Comparison of ENCODE assay signal across 2 cellular contexts in the genomic region with DNA sequence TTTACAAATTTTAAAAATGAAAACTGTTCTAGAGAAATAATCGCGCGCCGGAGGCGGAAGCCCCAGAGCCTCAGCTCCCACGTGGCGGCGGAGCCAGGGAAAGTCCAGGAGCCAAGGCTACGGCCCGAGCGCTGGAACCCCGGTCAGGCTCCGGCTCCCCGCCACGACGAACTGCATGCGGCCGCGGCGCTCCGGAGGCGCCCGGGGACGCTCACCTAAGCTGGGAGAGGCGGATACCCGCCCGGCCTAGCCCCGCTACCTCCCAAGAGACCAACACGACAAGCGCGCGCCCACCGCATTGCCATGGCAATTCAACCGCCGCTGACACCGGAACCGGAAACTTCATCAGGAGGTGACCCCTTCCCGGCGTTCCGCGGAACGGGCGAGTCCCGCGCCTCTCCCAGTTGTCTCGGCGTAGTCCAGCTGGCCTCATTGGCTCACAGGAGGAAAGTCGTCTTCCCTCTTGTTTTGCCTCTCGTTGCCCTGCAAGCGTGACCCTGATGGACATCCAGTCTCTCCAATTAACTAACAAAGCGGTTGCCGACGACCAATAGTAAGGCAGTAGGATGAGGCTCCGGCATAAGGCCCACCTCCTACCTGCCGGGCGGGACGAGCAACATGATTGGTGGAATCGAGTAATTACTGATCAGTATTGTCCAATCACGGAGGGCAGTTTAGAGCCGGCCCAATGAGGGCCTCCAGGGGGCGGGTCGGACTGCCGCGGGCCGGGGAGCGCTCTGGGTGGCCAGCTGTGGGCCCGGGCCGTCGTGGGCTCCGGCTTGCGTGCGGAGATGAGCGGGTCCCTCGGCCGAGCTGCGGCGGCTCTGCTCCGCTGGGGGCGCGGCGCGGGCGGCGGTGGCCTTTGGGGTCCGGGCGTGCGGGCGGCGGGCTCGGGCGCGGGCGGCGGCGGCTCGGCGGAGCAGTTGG.
TF ChIP-seq lines count a peak whose summit lies in the region.

A gene (plus strand): TSS at position 752 of the 927 bp plus-strand sequence. CDS start 40 bp downstream, at position 792.

TF ChIP-seq in HCT116, 20 proteins besides CTCF, POLR2A, EP300 and RAD21 (continued from another document):
- TF ChIP-seq, protein P1, sequence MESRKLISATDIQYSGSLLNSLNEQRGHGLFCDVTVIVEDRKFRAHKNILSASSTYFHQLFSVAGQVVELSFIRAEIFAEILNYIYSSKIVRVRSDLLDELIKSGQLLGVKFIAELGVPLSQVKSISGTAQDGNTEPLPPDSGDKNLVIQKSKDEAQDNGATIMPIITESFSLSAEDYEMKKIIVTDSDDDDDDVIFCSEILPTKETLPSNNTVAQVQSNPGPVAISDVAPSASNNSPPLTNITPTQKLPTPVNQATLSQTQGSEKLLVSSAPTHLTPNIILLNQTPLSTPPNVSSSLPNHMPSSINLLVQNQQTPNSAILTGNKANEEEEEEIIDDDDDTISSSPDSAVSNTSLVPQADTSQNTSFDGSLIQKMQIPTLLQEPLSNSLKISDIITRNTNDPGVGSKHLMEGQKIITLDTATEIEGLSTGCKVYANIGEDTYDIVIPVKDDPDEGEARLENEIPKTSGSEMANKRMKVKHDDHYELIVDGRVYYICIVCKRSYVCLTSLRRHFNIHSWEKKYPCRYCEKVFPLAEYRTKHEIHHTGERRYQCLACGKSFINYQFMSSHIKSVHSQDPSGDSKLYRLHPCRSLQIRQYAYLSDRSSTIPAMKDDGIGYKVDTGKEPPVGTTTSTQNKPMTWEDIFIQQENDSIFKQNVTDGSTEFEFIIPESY (IDR thresholded peaks at IDR 0.05; ENCODE audit: extremely low read depth, insufficient replicate concordance, low read length), result peak; percentile 33
- TF ChIP-seq JUND (IDR thresholded peaks at IDR 0.05) (no peak), POLR2AphosphoS5 (IDR thresholded peaks at IDR 0.05; ENCODE audit: low read depth, low read length) (peak; percentile 57), TCF7L2 (IDR thresholded peaks at IDR 0.05; ENCODE audit: borderline replicate concordance, extremely low read depth, insufficient read depth, insufficient read length) (peak; percentile 24), YY1 (IDR thresholded peaks at IDR 0.05; ENCODE audit: extremely low read depth, insufficient replicate concordance, low read depth, low read length) (peak; percentile 33), CEBPB (IDR thresholded peaks at IDR 0.05; ENCODE audit: low read depth) (no peak), ZNF274 (IDR thresholded peaks at IDR 0.05; ENCODE audit: low read depth, low read length) (no peak), EGR1 (IDR thresholded peaks at IDR 0.05; ENCODE audit: low read depth) (peak; percentile 45; the same call in 1 of the 2 replicates), ZFX (IDR thresholded peaks at IDR 0.05) (peak; percentile 64), FOSL1 (IDR thresholded peaks at IDR 0.05; ENCODE audit: low read depth) (no peak), SIN3A (IDR thresholded peaks at IDR 0.05; ENCODE audit: low read depth) (peak; percentile 84), EZH2 (IDR thresholded peaks at IDR 0.05) (no peak), SP1 (IDR thresholded peaks at IDR 0.05; ENCODE audit: low read depth) (peak; percentile 100)
- TF ChIP-seq, protein P2, sequence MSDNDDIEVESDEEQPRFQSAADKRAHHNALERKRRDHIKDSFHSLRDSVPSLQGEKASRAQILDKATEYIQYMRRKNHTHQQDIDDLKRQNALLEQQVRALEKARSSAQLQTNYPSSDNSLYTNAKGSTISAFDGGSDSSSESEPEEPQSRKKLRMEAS (IDR thresholded peaks at IDR 0.05), result peak; percentile 90
- TF ChIP-seq, protein P3, sequence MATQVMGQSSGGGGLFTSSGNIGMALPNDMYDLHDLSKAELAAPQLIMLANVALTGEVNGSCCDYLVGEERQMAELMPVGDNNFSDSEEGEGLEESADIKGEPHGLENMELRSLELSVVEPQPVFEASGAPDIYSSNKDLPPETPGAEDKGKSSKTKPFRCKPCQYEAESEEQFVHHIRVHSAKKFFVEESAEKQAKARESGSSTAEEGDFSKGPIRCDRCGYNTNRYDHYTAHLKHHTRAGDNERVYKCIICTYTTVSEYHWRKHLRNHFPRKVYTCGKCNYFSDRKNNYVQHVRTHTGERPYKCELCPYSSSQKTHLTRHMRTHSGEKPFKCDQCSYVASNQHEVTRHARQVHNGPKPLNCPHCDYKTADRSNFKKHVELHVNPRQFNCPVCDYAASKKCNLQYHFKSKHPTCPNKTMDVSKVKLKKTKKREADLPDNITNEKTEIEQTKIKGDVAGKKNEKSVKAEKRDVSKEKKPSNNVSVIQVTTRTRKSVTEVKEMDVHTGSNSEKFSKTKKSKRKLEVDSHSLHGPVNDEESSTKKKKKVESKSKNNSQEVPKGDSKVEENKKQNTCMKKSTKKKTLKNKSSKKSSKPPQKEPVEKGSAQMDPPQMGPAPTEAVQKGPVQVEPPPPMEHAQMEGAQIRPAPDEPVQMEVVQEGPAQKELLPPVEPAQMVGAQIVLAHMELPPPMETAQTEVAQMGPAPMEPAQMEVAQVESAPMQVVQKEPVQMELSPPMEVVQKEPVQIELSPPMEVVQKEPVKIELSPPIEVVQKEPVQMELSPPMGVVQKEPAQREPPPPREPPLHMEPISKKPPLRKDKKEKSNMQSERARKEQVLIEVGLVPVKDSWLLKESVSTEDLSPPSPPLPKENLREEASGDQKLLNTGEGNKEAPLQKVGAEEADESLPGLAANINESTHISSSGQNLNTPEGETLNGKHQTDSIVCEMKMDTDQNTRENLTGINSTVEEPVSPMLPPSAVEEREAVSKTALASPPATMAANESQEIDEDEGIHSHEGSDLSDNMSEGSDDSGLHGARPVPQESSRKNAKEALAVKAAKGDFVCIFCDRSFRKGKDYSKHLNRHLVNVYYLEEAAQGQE (IDR thresholded peaks at IDR 0.05; ENCODE audit: low read depth), result no peak
- TF ChIP-seq, protein P4, sequence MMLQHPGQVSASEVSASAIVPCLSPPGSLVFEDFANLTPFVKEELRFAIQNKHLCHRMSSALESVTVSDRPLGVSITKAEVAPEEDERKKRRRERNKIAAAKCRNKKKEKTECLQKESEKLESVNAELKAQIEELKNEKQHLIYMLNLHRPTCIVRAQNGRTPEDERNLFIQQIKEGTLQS (IDR thresholded peaks at IDR 0.05), result no peak

TF ChIP-seq in neural cell, 6 proteins besides CTCF, POLR2A, EP300 and RAD21 (continued from another document):
- TF ChIP-seq, protein P3 (IDR thresholded peaks at IDR 0.05; ENCODE audit: borderline replicate concordance), result no peak
- TF ChIP-seq TAF1 (IDR thresholded peaks at IDR 0.05; ENCODE audit: low read depth) (peak; percentile 68), EZH2 (IDR thresholded peaks at IDR 0.05; ENCODE audit: borderline replicate concordance, insufficient read depth, low read length, poor library complexity, severe bottlenecking) (no peak)
